In the genomic region with DNA sequence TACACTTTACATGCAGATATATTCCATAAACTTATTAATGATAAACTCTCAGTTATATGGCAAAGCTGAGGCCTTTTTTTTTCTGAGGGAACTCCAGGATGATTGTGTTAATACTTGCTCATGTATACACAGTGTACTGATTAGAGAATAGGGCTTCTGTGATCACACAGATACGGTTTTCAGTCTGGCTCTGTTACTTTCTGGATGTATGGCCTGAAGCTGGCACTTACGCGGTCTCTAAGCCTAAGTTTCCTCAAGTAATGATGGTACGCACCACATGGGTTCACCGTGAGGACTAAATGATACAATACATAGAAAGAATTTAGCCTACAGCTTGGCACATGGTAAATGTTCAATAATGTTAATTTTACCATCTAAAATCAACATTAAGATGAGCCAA, we compare ENCODE assay signal across 23 cellular contexts.
DNase-seq lines count a peak whose midpoint lies in the region; ATAC-seq, FAIRE-seq and TF ChIP-seq lines count a peak whose summit lies in the region.
"Had no signal": no experiment of that assay in that cellular context is flagged by ENCODE, and none has a peak within 500 bp of the region (broad histone marks: within the 10 kb centered on the region; RNA-seq: fewer than 3 reads in every experiment).

No MANE protein-coding gene starts in this region.

- H3K4me3 ChIP-seq in right atrium auricular region (no peak overlapping the region), esophagus muscularis mucosa (no peak overlapping the region), gastrocnemius medialis (no peak overlapping the region), aorta (ENCODE audit: low read length in 2 of 2) (no peak overlapping the region), foreskin fibroblast (ENCODE audit: low read depth in 1 of 2, low read length in 2 of 2) (no peak overlapping the region)
- H3K4me3 ChIP-seq: A549, BLaER1, HAP-1, lung, pancreas had no signal

- intact Hi-C loops in cardiac septum (cut with DNase I) (no loop called here), esophagus muscularis mucosa (cut with DNase I) (loop anchor here (5.0 kb wide), 1 partner anchor 275 kb away; no protein-coding TSS in a partner anchor), gastrocnemius medialis (cut with DNase I; ENCODE audit: low total_unique reads) (no loop called here), aorta (cut with DNase I) (no loop called here)

- TF ChIP-seq POLR2A in esophagus muscularis mucosa (IDR thresholded peaks at IDR 0.05; ENCODE audit: low read depth), result no peak
- no peak for TF ChIP-seq POLR2A in gastrocnemius medialis (IDR thresholded peaks at IDR 0.05)

- 63% methylated on average over 5 of the region's 5 CpGs for WGBS in esophagus muscularis mucosa
- 19 to 22% methylated on average over 5 of the region's 5 CpGs for WGBS in aorta, 2 donors

- TF ChIP-seq CTCF in right atrium auricular region (IDR thresholded peaks at IDR 0.05) (no peak), esophagus muscularis mucosa (IDR thresholded peaks at IDR 0.05) (no peak), gastrocnemius medialis (IDR thresholded peaks at IDR 0.05 in 4 of 5, conservative IDR thresholded peaks at IDR 0.05 in 1 of 5) (no peak), foreskin fibroblast (IDR thresholded peaks at IDR 0.05; ENCODE audit: low read depth, low read length) (no peak)

- in situ Hi-C loops in gastrocnemius medialis (cut with MboI; ENCODE audit: low sequenced_read_pairs in 4 of 4), result loop anchor here in 3 of 4 donors (10.0 to 25.0 kb wide), 2 partner anchors 213 to 525 kb away; no protein-coding TSS in a partner anchor

- H3K9me3 ChIP-seq in right atrium auricular region, result no peaks in the 10 kb centered on the region
- H3K9me3 ChIP-seq in esophagus muscularis mucosa, result no peaks in the 10 kb centered on the region
- H3K9me3 ChIP-seq in gastrocnemius medialis, result no peaks in the 10 kb centered on the region
- H3K9me3 ChIP-seq in aorta (ENCODE audit: control insufficient read depth, low read length), result no peaks in the 10 kb centered on the region
- H3K9me3 ChIP-seq: A549, BLaER1, Caco-2, HAP-1, pancreas had no signal

- peaks cover 10% of the 10 kb centered on the region for H3K36me3 ChIP-seq in right atrium auricular region
- H3K36me3 ChIP-seq in esophagus muscularis mucosa, result peaks cover 3 to 21% (median 12%) of the 10 kb centered on the region in 4 donors
- H3K36me3 ChIP-seq in gastrocnemius medialis, result peaks cover 0 to 13% of the 10 kb centered on the region in 2 donors
- H3K36me3 ChIP-seq in aorta (ENCODE audit: control insufficient read depth in 1 of 2, insufficient read depth in 2 of 2, low read length in 1 of 2), result peaks cover 4 to 10% of the 10 kb centered on the region in 2 donors

- TF ChIP-seq EP300 in esophagus muscularis mucosa (IDR thresholded peaks at IDR 0.05), result no peak

- H3K27me3 ChIP-seq in right atrium auricular region (no peaks in the 10 kb centered on the region), esophagus muscularis mucosa (no peaks in the 10 kb centered on the region), gastrocnemius medialis (no peaks in the 10 kb centered on the region), aorta (ENCODE audit: control insufficient read depth in 1 of 2, insufficient read depth in 2 of 2, low read length in 1 of 2) (no peaks in the 10 kb centered on the region)
- H3K27me3 ChIP-seq: BLaER1, pancreas had no signal

- H3K4me1 ChIP-seq in right atrium auricular region (peaks cover 0 to 85% of the 10 kb centered on the region in 2 donors), esophagus muscularis mucosa (peaks cover 52 to 100% (median 95%) of the 10 kb centered on the region in 4 donors), gastrocnemius medialis (peaks cover 44 to 76% of the 10 kb centered on the region in 2 donors), aorta (ENCODE audit: control insufficient read depth in 1 of 2, insufficient read depth in 2 of 2, low read length in 2 of 2) (peaks cover 9 to 19% of the 10 kb centered on the region in 2 donors)
- H3K4me1 ChIP-seq: BLaER1, Caco-2, HAP-1 had no signal

- FAIRE-seq in GM19239 (lab: Jason Lieb, UNC), result no peak
- FAIRE-seq: A549, astrocyte had no signal

- ATAC-seq in gastrocnemius medialis, result no peak
- ATAC-seq in aorta (ENCODE audit: low FRiP score), result no peak
- ATAC-seq: A549; activated CD8-positive, alpha-beta T cell treated with anti-CD3 and anti-CD28 coated beads, Interleukin-2, amount 10 ng/mL, durations not matched to agents 7 days and 5 days; activated T-cell treated with anti-CD3 and anti-CD28 coated beads, Interleukin-2, amount 50 U/mL, for 4 hours; effector memory CD8-positive, alpha-beta T cell; pancreas had no signal

- DNase-seq in right atrium auricular region (ENCODE audit: low spot score), result no peak
- DNase-seq in cardiac septum (ENCODE audit: low spot score), result no peak
- DNase-seq in esophagus muscularis mucosa (ENCODE audit: extremely low spot score), result no peak
- no peak for DNase-seq in gastrocnemius medialis
- no peak for DNase-seq in aorta
- DNase-seq in GM19239 (ENCODE audit: insufficient read length, low spot score), result no peak
- DNase-seq in foreskin fibroblast, result no peak
- DNase-seq in NCI-H226, result no peak
- DNase-seq: activated CD8-positive, alpha-beta T cell treated with anti-CD3 and anti-CD28 coated beads, Interleukin-2, amount 10 ng/mL, durations not matched to agents 7 days and 5 days; activated naive CD4-positive, alpha-beta T cell treated with anti-CD3 and anti-CD28 coated beads, Interleukin-2, amount 50 U/mL, for 16 hours; activated T-cell treated with anti-CD3 and anti-CD28 coated beads, Interleukin-2, amount 50 U/mL, for 4 hours; Caco-2; effector memory CD8-positive, alpha-beta T cell; naive B cell; NCI-H2029; pancreas; stimulated activated naive CD4-positive, alpha-beta T cell treated with Interleukin-2 at 50 U/mL for 16 hours had no signal

- peak overlapping the region; percentile 59 to 75 for H3K27ac ChIP-seq in right atrium auricular region
- peak overlapping the region; percentile 76 to 91 (median 82) for H3K27ac ChIP-seq in esophagus muscularis mucosa (replicated peaks in 1 of 4)
- peak overlapping the region in 3 of 4 donors; percentile 33 to 53 (median 34) for H3K27ac ChIP-seq in gastrocnemius medialis
- peak overlapping the region; percentile 85 to 87 for H3K27ac ChIP-seq in aorta (ENCODE audit: low read depth in 1 of 2, low read length in 2 of 2)
- H3K27ac ChIP-seq: A549, BLaER1, KMS-11, pancreas had no signal

Comparison
In these comparisons a context has a peak if more than half of its experiments do, and no peak if none do; other contexts are left out.
1. H3K27ac ChIP-seq: peak in every context shown above with its lines; median percentile 86 in aorta; 82 in esophagus muscularis mucosa; 67 in right atrium auricular region; 34 in gastrocnemius medialis.